9 cellular contexts compared by ENCODE assay signal in genomic region chrX:154380787-154381186, GRCh38. TPM values are rescaled to one million over a fixed set of nuclear protein-coding genes. Genes with fewer than 3 reads are reported as not detected.
DNase-seq lines count a peak whose midpoint lies in the region; ATAC-seq lines count a peak whose summit lies in the region.
"Had no signal": no experiment of that assay in that cellular context is flagged by ENCODE, and none has a peak within 500 bp of the region (broad histone marks: within the 10 kb centered on the region; RNA-seq: fewer than 3 reads in every experiment).

No MANE protein-coding gene starts in this region.

- H3K4me1 Mint-ChIP-seq in activated CD4-positive, alpha-beta T cell treated with anti-CD3 and anti-CD28 coated beads, Interleukin-2, amount 10 ng/mL, durations not matched to agents 24 days and 14 days, result peaks cover 14% of the 10 kb centered on the region
- peaks cover 4% of the 10 kb centered on the region for H3K4me1 Mint-ChIP-seq in activated T-helper 1 cell treated with anti-CD3 and anti-CD28 coated beads, Interleukin-12 subunit alpha, Interleukin-12 subunit beta, Interleukin-2, Interleukin-4 antibody, amounts not matched to agents 30 ng/mL and 10 ng/mL and 1 ng/mL, durations not matched to agents 14 hours and 24 hours and 36 hours (ENCODE audit: low read depth)
- peaks cover 57% of the 10 kb centered on the region for H3K4me1 Mint-ChIP-seq in stimulated activated naive CD8-positive, alpha-beta T cell treated with anti-CD3 and anti-CD28 coated beads, Interleukin-15, amount 100 ng/mL, for 72 hours

- no peak for DNase-seq in activated CD4-positive, alpha-beta T cell treated with anti-CD3 and anti-CD28 coated beads, Interleukin-2, amount 10 ng/mL, durations not matched to agents 24 days and 14 days
- no peak for DNase-seq in activated CD4-positive, alpha-beta T cell treated with anti-CD3 and anti-CD28 coated beads for 4 hours
- DNase-seq in activated T-helper 1 cell treated with anti-CD3 and anti-CD28 coated beads, Interleukin-12 subunit alpha, Interleukin-12 subunit beta, Interleukin-2, Interleukin-4 antibody, amounts not matched to agents 30 ng/mL and 10 ng/mL and 1 ng/mL, durations not matched to agents 14 hours and 24 hours and 36 hours (ENCODE audit: low spot score), result no peak
- DNase-seq in stimulated activated naive CD8-positive, alpha-beta T cell treated with anti-CD3 and anti-CD28 coated beads, Interleukin-15, amount 100 ng/mL, for 72 hours, result no peak
- DNase-seq in pons (ENCODE audit: low spot score) (no peak), NCI-H1694 (lab: John Stamatoyannopoulos, UW) (no peak), RKO (ENCODE audit: low spot score) (no peak)
- DNase-seq: upper lobe of left lung had no signal

- peaks cover 15% of the 10 kb centered on the region for H3K36me3 Mint-ChIP-seq in activated CD4-positive, alpha-beta T cell treated with anti-CD3 and anti-CD28 coated beads, Interleukin-2, amount 10 ng/mL, durations not matched to agents 24 days and 14 days (ENCODE audit: low read depth)
- H3K36me3 Mint-ChIP-seq in activated T-helper 1 cell treated with anti-CD3 and anti-CD28 coated beads, Interleukin-12 subunit alpha, Interleukin-12 subunit beta, Interleukin-2, Interleukin-4 antibody, amounts not matched to agents 30 ng/mL and 10 ng/mL and 1 ng/mL, durations not matched to agents 14 hours and 24 hours and 36 hours (ENCODE audit: low read depth), result peaks cover 10% of the 10 kb centered on the region

- H3K9me3 ChIP-seq in iPS-18c (ENCODE audit: control insufficient read depth, insufficient read depth, low read length), result peaks cover 4% of the 10 kb centered on the region

- no peaks in the 10 kb centered on the region for H3K27me3 Mint-ChIP-seq in activated CD4-positive, alpha-beta T cell treated with anti-CD3 and anti-CD28 coated beads, Interleukin-2, amount 10 ng/mL, durations not matched to agents 24 days and 14 days
- H3K27me3 Mint-ChIP-seq in activated T-helper 1 cell treated with anti-CD3 and anti-CD28 coated beads, Interleukin-12 subunit alpha, Interleukin-12 subunit beta, Interleukin-2, Interleukin-4 antibody, amounts not matched to agents 30 ng/mL and 10 ng/mL and 1 ng/mL, durations not matched to agents 14 hours and 24 hours and 36 hours (ENCODE audit: insufficient read depth), result no peaks in the 10 kb centered on the region
- no peaks in the 10 kb centered on the region for H3K27me3 Mint-ChIP-seq in stimulated activated naive CD8-positive, alpha-beta T cell treated with anti-CD3 and anti-CD28 coated beads, Interleukin-15, amount 100 ng/mL, for 72 hours

- peak overlapping the region; percentile 40 for H3K27ac Mint-ChIP-seq in activated CD4-positive, alpha-beta T cell treated with anti-CD3 and anti-CD28 coated beads, Interleukin-2, amount 10 ng/mL, durations not matched to agents 24 days and 14 days
- H3K27ac Mint-ChIP-seq in activated T-helper 1 cell treated with anti-CD3 and anti-CD28 coated beads, Interleukin-12 subunit alpha, Interleukin-12 subunit beta, Interleukin-2, Interleukin-4 antibody, amounts not matched to agents 30 ng/mL and 10 ng/mL and 1 ng/mL, durations not matched to agents 14 hours and 24 hours and 36 hours, result peak overlapping the region; percentile 78
- peak overlapping the region in 1 of 2 donors; percentile 75 for H3K27ac Mint-ChIP-seq in stimulated activated naive CD8-positive, alpha-beta T cell treated with anti-CD3 and anti-CD28 coated beads, Interleukin-15, amount 100 ng/mL, for 72 hours

- H3K4me3 Mint-ChIP-seq in activated CD4-positive, alpha-beta T cell treated with anti-CD3 and anti-CD28 coated beads, Interleukin-2, amount 10 ng/mL, durations not matched to agents 24 days and 14 days, result peak overlapping the region; percentile 88
- peak overlapping the region; percentile 89 for H3K4me3 Mint-ChIP-seq in activated T-helper 1 cell treated with anti-CD3 and anti-CD28 coated beads, Interleukin-12 subunit alpha, Interleukin-12 subunit beta, Interleukin-2, Interleukin-4 antibody, amounts not matched to agents 30 ng/mL and 10 ng/mL and 1 ng/mL, durations not matched to agents 14 hours and 24 hours and 36 hours
- peak overlapping the region; percentile 90 for H3K4me3 Mint-ChIP-seq in stimulated activated naive CD8-positive, alpha-beta T cell treated with anti-CD3 and anti-CD28 coated beads, Interleukin-15, amount 100 ng/mL, for 72 hours

- no peaks in the 10 kb centered on the region for H3K9me3 Mint-ChIP-seq in activated CD4-positive, alpha-beta T cell treated with anti-CD3 and anti-CD28 coated beads, Interleukin-2, amount 10 ng/mL, durations not matched to agents 24 days and 14 days
- H3K9me3 Mint-ChIP-seq in activated T-helper 1 cell treated with anti-CD3 and anti-CD28 coated beads, Interleukin-12 subunit alpha, Interleukin-12 subunit beta, Interleukin-2, Interleukin-4 antibody, amounts not matched to agents 30 ng/mL and 10 ng/mL and 1 ng/mL, durations not matched to agents 14 hours and 24 hours and 36 hours, result no peaks in the 10 kb centered on the region
- no peaks in the 10 kb centered on the region for H3K9me3 Mint-ChIP-seq in stimulated activated naive CD8-positive, alpha-beta T cell treated with anti-CD3 and anti-CD28 coated beads, Interleukin-15, amount 100 ng/mL, for 72 hours

- ATAC-seq in stimulated activated naive CD8-positive, alpha-beta T cell treated with anti-CD3 and anti-CD28 coated beads, Interleukin-15, amount 100 ng/mL, for 72 hours, result no peak

- intact Hi-C loops in activated CD4-positive, alpha-beta T cell treated with anti-CD3 and anti-CD28 coated beads, Interleukin-2, amount 10 ng/mL, durations not matched to agents 24 days and 14 days (cut with micrococcal nuclease), result no loop called here
- intact Hi-C loops in activated T-helper 1 cell treated with anti-CD3 and anti-CD28 coated beads, Interleukin-12 subunit alpha, Interleukin-12 subunit beta, Interleukin-2, Interleukin-4 antibody, amounts not matched to agents 30 ng/mL and 10 ng/mL and 1 ng/mL, durations not matched to agents 14 hours and 24 hours and 36 hours (cut with micrococcal nuclease), result no loop called here

- H3K4me3 ChIP-seq in iPS-18c (ENCODE audit: insufficient read depth, low read depth, low read length), result peak overlapping the region; percentile 69

RNA-seq across cellular contexts. Expression of gene EMD, which starts 1.7 kb away (rescaled TPM):
- total RNA-seq in activated CD4-positive, alpha-beta T cell treated with anti-CD3 and anti-CD28 coated beads, Interleukin-2, amount 10 ng/mL, durations not matched to agents 24 days and 14 days, result 91.7 and 92.8 TPM in 2 replicates
- total RNA-seq in activated T-helper 1 cell treated with anti-CD3 and anti-CD28 coated beads, Interleukin-12 subunit alpha, Interleukin-12 subunit beta, Interleukin-2, Interleukin-4 antibody, amounts not matched to agents 30 ng/mL and 10 ng/mL and 1 ng/mL, durations not matched to agents 14 hours and 24 hours and 36 hours, result 83.3 and 85.5 TPM in 2 replicates

RNA-seq across cellular contexts. Expression of gene FLNA, which starts 6.4 kb away (rescaled TPM):
- 824 and 840 TPM in 2 replicates for total RNA-seq in activated CD4-positive, alpha-beta T cell treated with anti-CD3 and anti-CD28 coated beads, Interleukin-2, amount 10 ng/mL, durations not matched to agents 24 days and 14 days
- total RNA-seq in activated T-helper 1 cell treated with anti-CD3 and anti-CD28 coated beads, Interleukin-12 subunit alpha, Interleukin-12 subunit beta, Interleukin-2, Interleukin-4 antibody, amounts not matched to agents 30 ng/mL and 10 ng/mL and 1 ng/mL, durations not matched to agents 14 hours and 24 hours and 36 hours, result 854 and 873 TPM in 2 replicates

RNA-seq across cellular contexts. Expression of gene RPL10, which starts 17.4 kb away (rescaled TPM):
- 2,338 and 2,364 TPM in 2 replicates for total RNA-seq in activated CD4-positive, alpha-beta T cell treated with anti-CD3 and anti-CD28 coated beads, Interleukin-2, amount 10 ng/mL, durations not matched to agents 24 days and 14 days
- 2,208 and 2,261 TPM in 2 replicates for total RNA-seq in activated T-helper 1 cell treated with anti-CD3 and anti-CD28 coated beads, Interleukin-12 subunit alpha, Interleukin-12 subunit beta, Interleukin-2, Interleukin-4 antibody, amounts not matched to agents 30 ng/mL and 10 ng/mL and 1 ng/mL, durations not matched to agents 14 hours and 24 hours and 36 hours

RNA-seq across cellular contexts. Expression of gene DNASE1L1, which starts 28.3 kb away (rescaled TPM):
- total RNA-seq in activated CD4-positive, alpha-beta T cell treated with anti-CD3 and anti-CD28 coated beads, Interleukin-2, amount 10 ng/mL, durations not matched to agents 24 days and 14 days, result 13.5 and 13.8 TPM in 2 replicates
- total RNA-seq in activated T-helper 1 cell treated with anti-CD3 and anti-CD28 coated beads, Interleukin-12 subunit alpha, Interleukin-12 subunit beta, Interleukin-2, Interleukin-4 antibody, amounts not matched to agents 30 ng/mL and 10 ng/mL and 1 ng/mL, durations not matched to agents 14 hours and 24 hours and 36 hours, result 12.4 and 14.5 TPM in 2 replicates

RNA-seq across cellular contexts. Expression of gene TAFAZZIN, which starts 30.6 kb away (rescaled TPM):
- 65.5 and 66.0 TPM in 2 replicates for total RNA-seq in activated CD4-positive, alpha-beta T cell treated with anti-CD3 and anti-CD28 coated beads, Interleukin-2, amount 10 ng/mL, durations not matched to agents 24 days and 14 days
- total RNA-seq in activated T-helper 1 cell treated with anti-CD3 and anti-CD28 coated beads, Interleukin-12 subunit alpha, Interleukin-12 subunit beta, Interleukin-2, Interleukin-4 antibody, amounts not matched to agents 30 ng/mL and 10 ng/mL and 1 ng/mL, durations not matched to agents 14 hours and 24 hours and 36 hours, result 65.2 and 69.2 TPM in 2 replicates
